ENCODE assay signal across 8 cellular contexts in genomic region chr5:96963267-96963666, GRCh38. TPM values are rescaled to one million over a fixed set of nuclear protein-coding genes. Genes with fewer than 3 reads are reported as not detected.
DNase-seq lines count a peak whose midpoint lies in the region; ATAC-seq and TF ChIP-seq lines count a peak whose summit lies in the region.

No MANE protein-coding gene starts in this region.

- no peaks in the 10 kb centered on the region for H3K36me3 ChIP-seq in SK-N-MC (ENCODE audit: insufficient read depth, low read length)
- H3K36me3 ChIP-seq in esophagus squamous epithelium, result no peaks in the 10 kb centered on the region
- no peaks in the 10 kb centered on the region for H3K36me3 ChIP-seq in H7 (replicated peaks; ENCODE audit: control insufficient read depth, insufficient read depth, low read length)

- TF ChIP-seq CTCF in esophagus squamous epithelium (IDR thresholded peaks at IDR 0.05), result no peak

- peaks cover 2% of the 10 kb centered on the region for H3K9me3 Mint-ChIP-seq in activated T-cell treated with anti-CD3 and anti-CD28 coated beads, Interleukin-2, amount 50 U/mL, for 24 hours

- H3K27me3 Mint-ChIP-seq in activated T-cell treated with anti-CD3 and anti-CD28 coated beads, Interleukin-2, amount 50 U/mL, for 24 hours, result no peaks in the 10 kb centered on the region

- ATAC-seq in HG02973 (IDR thresholded peaks at IDR 0.05; ENCODE audit: unreplicated experiment), result peak; percentile 68

- H3K4me3 ChIP-seq in SK-N-MC (peak overlapping the region; percentile 65), esophagus squamous epithelium (no peak overlapping the region), H7 (ENCODE audit: insufficient read depth, low read depth, low read length) (no peak overlapping the region)

- H3K27ac ChIP-seq in SK-N-MC (peak overlapping the region; percentile 93), esophagus squamous epithelium (peak overlapping the region in 3 of 4 donors; percentile 33 to 49 (median 41))

- WGBS in esophagus squamous epithelium, 2 donors, result 36 to 38% methylated on average over 2 to 3 of the region's 3 CpGs

- H3K4me3 Mint-ChIP-seq in activated T-cell treated with anti-CD3 and anti-CD28 coated beads, Interleukin-2, amount 50 U/mL, for 24 hours, result peak overlapping the region; percentile 70

- H3K9me3 ChIP-seq in SK-N-MC (ENCODE audit: low read depth, low read length), result no peaks in the 10 kb centered on the region
- no peaks in the 10 kb centered on the region for H3K9me3 ChIP-seq in esophagus squamous epithelium

- H3K9ac ChIP-seq in SK-N-MC (ENCODE audit: insufficient read length), result no peak overlapping the region

- intact Hi-C loops in esophagus squamous epithelium (cut with DNase I), result no loop called here

- H3K27ac Mint-ChIP-seq in activated T-cell treated with anti-CD3 and anti-CD28 coated beads, Interleukin-2, amount 50 U/mL, for 24 hours, result peak overlapping the region; percentile 94

- no peak for DNase-seq in activated T-cell treated with anti-CD3 and anti-CD28 coated beads, Interleukin-2, amount 50 U/mL, for 24 hours
- DNase-seq in activated T-cell treated with anti-CD3 and anti-CD28 coated beads for 4 hours (no peak), SK-N-MC (ENCODE audit: low read depth, low spot score) (no peak), esophagus squamous epithelium (lab: John Stamatoyannopoulos, UW) (no peak), putamen (ENCODE audit: low spot score) (peak; percentile 42), H7 (no peak), T1000 (lab: John Stamatoyannopoulos, UW) (no peak)

- TF ChIP-seq POLR2A in esophagus squamous epithelium (IDR thresholded peaks at IDR 0.05), result no peak

- H3K27me3 ChIP-seq in esophagus squamous epithelium (no peaks in the 10 kb centered on the region), H7 (ENCODE audit: control insufficient read depth, insufficient read depth, low read length) (no peaks in the 10 kb centered on the region)

- peaks cover 26% of the 10 kb centered on the region for H3K36me3 Mint-ChIP-seq in activated T-cell treated with anti-CD3 and anti-CD28 coated beads, Interleukin-2, amount 50 U/mL, for 24 hours (ENCODE audit: low read depth)

- H3K4me1 Mint-ChIP-seq in activated T-cell treated with anti-CD3 and anti-CD28 coated beads, Interleukin-2, amount 50 U/mL, for 24 hours (ENCODE audit: low read depth), result peaks cover 82% of the 10 kb centered on the region

- H3K4me1 ChIP-seq in esophagus squamous epithelium, result peaks cover 4 to 41% (median 17%) of the 10 kb centered on the region in 3 donors

RNA-seq across cellular contexts. Expression of gene LNPEP, which starts 27.4 kb away (rescaled TPM):
- total RNA-seq in esophagus squamous epithelium, result 10 to 100 TPM; 32.0 to 48.1 (median 36.0) TPM
- 2.8 and 3.7 TPM in 2 replicates for total RNA-seq in H7 (2014; rRNA removed; shearing (Covaris generic))
